Comparison of ENCODE assay signal across 1 cellular context in the genomic region with DNA sequence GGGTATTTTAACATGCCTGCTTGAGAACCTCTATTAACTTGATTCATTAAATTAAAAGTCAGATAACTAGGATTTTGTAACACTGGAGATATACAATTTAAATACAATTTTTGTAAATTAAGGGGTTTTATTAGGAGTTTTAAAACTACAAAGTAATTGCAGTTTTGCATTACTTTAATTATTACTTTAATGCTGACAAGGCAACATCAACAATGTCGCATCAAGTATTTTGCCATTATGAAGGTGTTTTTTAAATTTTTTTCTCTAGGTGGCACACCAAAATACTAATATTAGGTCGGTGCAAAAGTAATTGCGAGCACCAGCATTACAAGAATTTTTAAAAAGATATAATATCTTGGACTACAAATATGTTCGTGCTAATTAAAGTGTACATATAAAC.
TF ChIP-seq lines count a peak whose summit lies in the region.

No MANE protein-coding gene starts in this region.

TF ChIP-seq in GM23338, 12 proteins besides CTCF, POLR2A, EP300 and RAD21 (continued from another document):
- TF ChIP-seq REST (IDR thresholded peaks at IDR 0.05; ENCODE audit: unreplicated experiment) (no peak), EZH2phosphoT487 (IDR thresholded peaks at IDR 0.05; ENCODE audit: unreplicated experiment) (no peak)
TF ChIP-seq in GM23338: peak in this region for 0.
